In the genomic region with DNA sequence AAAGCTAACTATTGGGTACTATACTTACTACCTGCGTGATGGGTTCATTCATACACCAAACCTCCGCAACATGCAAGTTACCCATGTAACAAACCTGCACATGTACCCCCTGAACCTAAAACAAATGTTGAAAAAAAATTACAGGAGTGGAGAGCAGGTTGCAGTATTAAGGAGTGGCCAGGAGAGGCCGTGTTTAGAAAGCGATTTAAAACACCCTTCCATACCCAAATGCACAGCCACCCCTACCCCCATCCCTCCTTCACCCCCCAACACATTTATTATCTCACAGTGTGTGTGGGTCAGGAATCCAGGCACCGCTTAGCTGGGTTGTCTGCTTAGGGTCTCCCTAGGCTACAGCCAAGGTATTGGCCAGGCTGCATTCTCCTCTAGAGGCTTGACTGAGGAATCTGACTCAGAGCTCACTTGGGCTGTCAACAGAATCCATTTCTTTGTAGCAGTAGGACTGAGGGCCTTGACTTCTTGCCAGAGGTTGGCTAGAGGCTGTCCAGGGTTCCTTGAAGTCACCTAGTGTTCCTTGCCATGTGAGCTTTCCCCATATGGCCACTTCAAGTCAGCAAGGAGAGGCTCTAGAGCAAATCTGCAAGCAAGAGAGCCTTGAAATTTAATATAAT, we compare ENCODE assay signal across 8 cellular contexts.
DNase-seq lines count a peak whose midpoint lies in the region; ATAC-seq, FAIRE-seq and TF ChIP-seq lines count a peak whose summit lies in the region.
"Not testable (repeated sequence)": the region's sequence is repeated elsewhere in the genome, so short reads cannot be mapped to it uniquely, and the experiment has no call there.

No MANE protein-coding gene starts in this region.

- BruUV-seq in HCT116 (replicated peaks; lab: Mats Ljungman, UMichigan); K562 (replicated peaks; lab: Mats Ljungman, UMichigan): not testable (repeated sequence)

- not testable (repeated sequence) for H3K27me3 ChIP-seq in HCT116 (ENCODE audit: insufficient read depth, low read length); K562 (ENCODE audit: control insufficient read depth in 2 of 2, insufficient read depth in 2 of 2, low read length in 2 of 2); psoas muscle (ENCODE audit: insufficient read depth in 3 of 3, low read length in 2 of 3); upper lobe of left lung

- not testable (repeated sequence) for TF ChIP-seq RAD21 in HCT116 (IDR thresholded peaks at IDR 0.05; ENCODE audit: low read depth); K562 (CRISPR knock-in tag; conservative IDR thresholded peaks at IDR 0.05 in 1 of 2, IDR thresholded peaks at IDR 0.05 in 1 of 2)

- intact Hi-C loops in HCT116 (cut with micrococcal nuclease); K562 (cut with micrococcal nuclease); Right ventricle myocardium superior (cut with DNase I); left colon (cut with DNase I, micrococcal nuclease); psoas muscle (cut with DNase I): not testable (repeated sequence)

- not testable (repeated sequence) for H3K9me1 ChIP-seq in K562 (ENCODE audit: control insufficient read depth, insufficient read depth, low read length)

- H3K4me2 ChIP-seq in HCT116 (ENCODE audit: low read length); K562 (ENCODE audit: insufficient read depth, low read length): not testable (repeated sequence)

- not testable (repeated sequence) for H3K4me3 ChIP-seq in HCT116 (replicated peaks in 1 of 2; ENCODE audit: low read depth in 1 of 2, low read length in 2 of 2); K562; psoas muscle; upper lobe of left lung

- H3K27ac Mint-ChIP-seq in memory B cell, result not testable (repeated sequence)

- not testable (repeated sequence) for H3K9me2 ChIP-seq in HCT116 (ENCODE audit: insufficient read depth)

- not testable (repeated sequence) for H3K36me3 ChIP-seq in HCT116 (ENCODE audit: control insufficient read depth in 1 of 2, insufficient read depth in 2 of 2, low read length in 2 of 2); K562 (ENCODE audit: control insufficient read depth, insufficient read depth, low read length); psoas muscle (ENCODE audit: insufficient read depth in 1 of 2, low read depth in 1 of 2); upper lobe of left lung

- TF ChIP-seq POLR2A in HCT116 (IDR thresholded peaks at IDR 0.05; ENCODE audit: borderline replicate concordance, extremely low read depth, insufficient read depth, insufficient read length); K562 (conservative IDR thresholded peaks at IDR 0.05); upper lobe of left lung (IDR thresholded peaks at IDR 0.05): not testable (repeated sequence)

- no CpG with 5 or more reads among the region's 5 CpGs for WGBS in K562 (ENCODE audit: insufficient coverage, low coverage, missing lambda C conversion rate)
- no CpG with 5 or more reads among the region's 5 CpGs for WGBS in psoas muscle, 3 donors
- no CpG with 5 or more reads among the region's 5 CpGs for WGBS in upper lobe of left lung, 2 donors

- not testable (repeated sequence) for TF ChIP-seq EP300 in K562 (IDR thresholded peaks at IDR 0.05; ENCODE audit: low read length); upper lobe of left lung (IDR thresholded peaks at IDR 0.05)

- H3K9ac ChIP-seq in HCT116 (ENCODE audit: low read length); K562 (ENCODE audit: insufficient read depth in 1 of 2, low read depth in 2 of 2, low read length in 2 of 2): not testable (repeated sequence)

- TF ChIP-seq CTCF in HCT116 (IDR thresholded peaks at IDR 0.05 in 2 of 3, conservative IDR thresholded peaks at IDR 0.05 in 1 of 3; ENCODE audit: borderline replicate concordance in 1 of 3, insufficient read depth in 1 of 3, low read depth in 2 of 3, low read length in 2 of 3); K562 (IDR thresholded peaks at IDR 0.05 in 2 of 3, conservative IDR thresholded peaks at IDR 0.05 in 1 of 3; ENCODE audit: insufficient read depth in 2 of 3, low read depth in 1 of 3, low read length in 3 of 3); psoas muscle (IDR thresholded peaks at IDR 0.05); upper lobe of left lung (IDR thresholded peaks at IDR 0.05): not testable (repeated sequence)

- DNase-seq in HCT116 (ENCODE audit: low read depth, low spot score); K562 (ENCODE audit: extremely low read depth in 1 of 4, low spot score in 3 of 4); Right ventricle myocardium superior; left colon; memory B cell (ENCODE audit: low spot score in 2 of 2); psoas muscle; upper lobe of left lung: not testable (repeated sequence)

- H3K27ac ChIP-seq in HCT116 (ENCODE audit: low read depth, low read length); K562 (ENCODE audit: extremely low read depth, low read depth, low read length); upper lobe of left lung: not testable (repeated sequence)
- H3K27ac ChIP-seq in psoas muscle, result peak overlapping the region; percentile 53

- not testable (repeated sequence) for H3K9me3 ChIP-seq in HCT116 (ENCODE audit: control insufficient read depth in 1 of 2, insufficient read depth in 1 of 2, low read depth in 1 of 2, low read length in 2 of 2); K562 (replicated peaks; ENCODE audit: control insufficient read depth, insufficient read depth, low read depth, low read length); psoas muscle; upper lobe of left lung

- not testable (repeated sequence) for H3K4me3 Mint-ChIP-seq in memory B cell

- H3K4me1 ChIP-seq in HCT116 (ENCODE audit: control insufficient read depth in 1 of 2, insufficient read depth in 2 of 2, low read length in 2 of 2); K562 (replicated peaks in 1 of 2; ENCODE audit: control insufficient read depth in 2 of 2, insufficient read depth in 2 of 2, low read length in 2 of 2); psoas muscle; upper lobe of left lung: not testable (repeated sequence)

- H3K27me3 Mint-ChIP-seq in memory B cell, result not testable (repeated sequence)

- H2AFZ ChIP-seq in HCT116 (ENCODE audit: low read depth, low read length, poor library complexity, severe bottlenecking); K562 (ENCODE audit: low read depth, low read length): not testable (repeated sequence)

- H3K36me3 Mint-ChIP-seq in memory B cell, result not testable (repeated sequence)

- not testable (repeated sequence) for H4K20me1 ChIP-seq in HCT116 (ENCODE audit: insufficient read depth); K562 (replicated peaks; ENCODE audit: control insufficient read depth, insufficient read depth, low read length)

- POLR2A ChIA-PET in HCT116 (lab: Charles Lee); K562 (lab: Yijun Ruan, JAX): not testable (repeated sequence)

- in situ Hi-C loops in K562 (cut with MboI), result loop anchor here (25.0 kb wide), 1 partner anchor 301 kb away; no protein-coding TSS in a partner anchor

- RAD21 ChIA-PET in HCT116 (lab: Charles Lee; ENCODE audit: low non-redundant PET in 1 of 2, low total read pairs in 2 of 2, uncharacterized antibody in 2 of 2, unreplicated experiment in 2 of 2), result not testable (repeated sequence)

- CTCF ChIA-PET in HCT116 (lab: Charles Lee); K562 (lab: Yijun Ruan, JAX; ENCODE audit: low intra/inter-chr PET ratio): not testable (repeated sequence)

- H3K79me2 ChIP-seq in HCT116 (ENCODE audit: insufficient read depth, low read length); K562 (ENCODE audit: control insufficient read depth, insufficient read depth, low read length): not testable (repeated sequence)

- not testable (repeated sequence) for H3K4me1 Mint-ChIP-seq in memory B cell

- peak; percentile 85 for ATAC-seq in HCT116
- ATAC-seq in SK-N-SH treated with all-trans-retinoic acid at 6 μM for 48 hours, result peak; percentile 90
- ATAC-seq in K562, result peak; percentile 74
- ATAC-seq in Right ventricle myocardium superior (ENCODE audit: poor library complexity), result peak; percentile 16
- peak; percentile 70 for ATAC-seq in left colon
- ATAC-seq in memory B cell (ENCODE audit: low read depth), result peak; percentile 62
- peak; percentile 50 to 75 (median 70) for ATAC-seq in psoas muscle
- peak; percentile 44 to 93 for ATAC-seq in upper lobe of left lung (ENCODE audit: low FRiP score in 2 of 2)

- not testable (repeated sequence) for H3K9me3 Mint-ChIP-seq in memory B cell

- FAIRE-seq in K562 (lab: Jason Lieb, UNC), result not testable (repeated sequence)

Comparison
In these comparisons a context has a peak if more than half of its experiments do, and no peak if none do; other contexts are left out.
1. ATAC-seq: peak in every context shown above with its lines; median percentile 90 in SK-N-SH treated with all-trans-retinoic acid at 6 μM for 48 hours; 85 in HCT116; 74 in K562; 70 in psoas muscle; 70 in left colon; 68 in upper lobe of left lung; 62 in memory B cell; 16 in Right ventricle myocardium superior.